Comparison of ENCODE assay signal across 8 cellular contexts in the genomic region with DNA sequence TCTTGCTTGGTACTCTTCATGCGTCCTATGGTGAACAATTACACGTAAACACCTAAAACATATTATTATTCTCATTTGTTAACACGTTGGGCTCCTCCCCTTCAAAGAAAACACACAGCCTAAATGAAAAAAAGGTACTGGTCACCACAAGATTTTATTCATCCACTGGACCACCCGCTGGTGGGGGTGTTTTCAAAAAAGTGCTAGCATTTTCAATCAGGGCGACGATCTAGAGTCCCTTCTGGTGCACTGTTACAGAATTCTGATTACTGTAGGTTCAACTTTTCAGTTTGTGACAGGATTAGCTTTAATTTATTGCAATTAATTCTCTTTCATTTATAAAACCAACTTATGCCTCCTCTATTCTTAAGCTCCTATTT.
A peak's percentile ranks its signal among the peaks of the same experiment; 100 is the strongest.
DNase-seq lines count a peak whose midpoint lies in the region; ATAC-seq and TF ChIP-seq lines count a peak whose summit lies in the region.

No MANE protein-coding gene starts in this region.

- peaks cover 49% of the 10 kb centered on the region for H3K36me3 ChIP-seq in NT2/D1 (ENCODE audit: insufficient read depth, insufficient read length, low read length)

- TF ChIP-seq CTCF in HFF-Myc (IDR thresholded peaks at IDR 0.05; ENCODE audit: low read depth, low read length, missing control alignments) (no peak), nephron (IDR thresholded peaks at IDR 0.05; ENCODE audit: unreplicated experiment in 3 of 3) (no peak)

- no peaks in the 10 kb centered on the region for H3K27me3 Mint-ChIP-seq in effector memory CD8-positive, alpha-beta T cell
- peaks cover 3% of the 10 kb centered on the region for H3K27me3 Mint-ChIP-seq in nephron (ENCODE audit: low read depth)

- ATAC-seq in GM18505 (IDR thresholded peaks at IDR 0.05; ENCODE audit: unreplicated experiment): peak; percentile 8
- ATAC-seq in effector memory CD8-positive, alpha-beta T cell (replicated peaks): peak; percentile 6
- no peak for ATAC-seq in HG03135 (IDR thresholded peaks at IDR 0.05; ENCODE audit: unreplicated experiment)

- peak overlapping the region; percentile 100 for H3K27ac Mint-ChIP-seq in effector memory CD8-positive, alpha-beta T cell
- H3K27ac Mint-ChIP-seq in nephron: peak overlapping the region; percentile 98 to 100 (median 99)

- TF ChIP-seq POLR2A in GM18505 (IDR thresholded peaks at IDR 0.05; ENCODE audit: borderline replicate concordance, extremely low read depth, insufficient read depth, insufficient read length): no peak

- H3K9ac ChIP-seq in NT2/D1 (ENCODE audit: insufficient read length, low read depth): peak overlapping the region; percentile 94

- no peak for DNase-seq in HFF-Myc (ENCODE audit: extremely low read depth, low read depth)
- DNase-seq in NT2/D1 (ENCODE audit: low read depth, low spot score): peak; percentile 33
- peak in 1 of 3 experiments; percentile 8 for DNase-seq in effector memory CD8-positive, alpha-beta T cell
- no peak for DNase-seq in activated effector memory CD4-positive, alpha-beta T cell treated with Interleukin-2 at 50 U/mL for 16 hours
- no peak for DNase-seq in epidermal melanocyte (ENCODE audit: insufficient read length, low spot score)

- no peaks in the 10 kb centered on the region for H3K4me1 ChIP-seq in NT2/D1 (ENCODE audit: insufficient read depth, insufficient read length)

- H3K4me3 ChIP-seq in HFF-Myc (replicated peaks; ENCODE audit: low read depth, low read length): peak overlapping the region; percentile 59
- H3K4me3 ChIP-seq in NT2/D1 (ENCODE audit: insufficient read length, low read depth): peak overlapping the region; percentile 91

- peak overlapping the region; percentile 97 to 98 for H3K4me3 Mint-ChIP-seq in effector memory CD8-positive, alpha-beta T cell
- peak overlapping the region; percentile 100 for H3K4me3 Mint-ChIP-seq in nephron

- no peaks in the 10 kb centered on the region for H3K9me3 Mint-ChIP-seq in effector memory CD8-positive, alpha-beta T cell
- H3K9me3 Mint-ChIP-seq in nephron: no peaks in the 10 kb centered on the region

- H3K36me3 Mint-ChIP-seq in effector memory CD8-positive, alpha-beta T cell (ENCODE audit: insufficient read depth): peaks cover 46% of the 10 kb centered on the region
- H3K36me3 Mint-ChIP-seq in nephron (ENCODE audit: low read depth): peaks cover 7% of the 10 kb centered on the region

- no peaks in the 10 kb centered on the region for H3K27me3 ChIP-seq in NT2/D1 (ENCODE audit: insufficient read depth, insufficient read length)

- no peaks in the 10 kb centered on the region for H3K9me3 ChIP-seq in NT2/D1 (ENCODE audit: insufficient read depth, low read length)

- peaks cover 17 to 24% of the 10 kb centered on the region in 2 donors for H3K4me1 Mint-ChIP-seq in effector memory CD8-positive, alpha-beta T cell (ENCODE audit: low read depth in 2 of 2)
- peaks cover 24% of the 10 kb centered on the region for H3K4me1 Mint-ChIP-seq in nephron
